Comparison of ENCODE assay signal across 11 cellular contexts in genomic region chr7:130890176-130891020, GRCh38.
A peak's percentile ranks its signal among the peaks of the same experiment; 100 is the strongest.
DNase-seq lines count a peak whose midpoint lies in the region; ATAC-seq and TF ChIP-seq lines count a peak whose summit lies in the region.
"Had no signal": no experiment of that assay in that cellular context is flagged by ENCODE, and none has a peak within 500 bp of the region (broad histone marks: within the 10 kb centered on the region; RNA-seq: fewer than 3 reads in every experiment).

No MANE protein-coding gene starts in this region.

- H3K36me3 ChIP-seq in lower lobe of right lung (peaks cover 62% of the 10 kb centered on the region), tibial artery (peaks cover 0 to 42% (median 17%) of the 10 kb centered on the region in 3 donors)

- POLR2A ChIA-PET in activated CD4-positive, alpha-beta T cell treated with anti-CD3 and anti-CD28 coated beads for 36 hours (lab: Charles Lee), result no interaction called here

- peak overlapping the region in 1 of 2 donors; percentile 21 for H3K4me3 ChIP-seq in cardiac fibroblast (replicated peaks in 1 of 2; ENCODE audit: low read depth in 2 of 2, low read length in 2 of 2)
- no peak overlapping the region for H3K4me3 ChIP-seq in lower lobe of right lung
- peak overlapping the region; percentile 15 to 27 for H3K4me3 ChIP-seq in tibial artery

- peak overlapping the region; percentile 88 for H3K27ac ChIP-seq in lower lobe of right lung
- peak overlapping the region; percentile 84 to 90 for H3K27ac ChIP-seq in tibial artery

- intact Hi-C loops in activated CD4-positive, alpha-beta T cell treated with anti-CD3 and anti-CD28 coated beads for 36 hours (cut with DNase I, micrococcal nuclease), result loop anchor here in 1 of 2 experiments (10.0 kb wide), 1 partner anchor 54 kb away; no protein-coding TSS in a partner anchor
- intact Hi-C loops in lower lobe of right lung (cut with DNase I) (no loop called here), tibial artery (cut with DNase I; ENCODE audit: low total_unique reads) (no loop called here)

- H3K4me3 Mint-ChIP-seq in activated CD4-positive, alpha-beta T cell treated with anti-CD3 and anti-CD28 coated beads for 36 hours, result peak overlapping the region; percentile 15

- peaks cover 71% of the 10 kb centered on the region for H3K4me1 Mint-ChIP-seq in activated CD4-positive, alpha-beta T cell treated with anti-CD3 and anti-CD28 coated beads for 36 hours

- H3K36me3 Mint-ChIP-seq in activated CD4-positive, alpha-beta T cell treated with anti-CD3 and anti-CD28 coated beads for 36 hours (ENCODE audit: low read depth), result peaks cover 81% of the 10 kb centered on the region

- no peaks in the 10 kb centered on the region for H3K9me3 ChIP-seq in lower lobe of right lung
- no peaks in the 10 kb centered on the region for H3K9me3 ChIP-seq in tibial artery

- H3K4me1 ChIP-seq in lower lobe of right lung, result peaks cover 89% of the 10 kb centered on the region
- H3K4me1 ChIP-seq in tibial artery, result peaks cover 0 to 94% (median 68%) of the 10 kb centered on the region in 4 donors

- CTCF ChIA-PET in activated CD4-positive, alpha-beta T cell treated with anti-CD3 and anti-CD28 coated beads for 36 hours (lab: Charles Lee), result interaction anchor here (0.6 to 1.2 kb wide), 3 partner anchors 8 to 92 kb away, joined by 3 to 5 read pairs (median 3); no protein-coding TSS in a partner anchor

- DNase-seq in activated CD4-positive, alpha-beta T cell treated with anti-CD3 and anti-CD28 coated beads for 36 hours, result peak; percentile 4
- no peak for DNase-seq in activated CD4-positive, alpha-beta T cell treated with anti-CD3 and anti-CD28 coated beads for 4 hours
- DNase-seq in cardiac fibroblast (ENCODE audit: low read depth in 2 of 2) (peak; percentile 68 to 81), lower lobe of right lung (no peak), tibial artery (no peak), NCI-H1694 treated with DMSO at 0.1 percent for 48 hours (lab: John Stamatoyannopoulos, UW) (no peak), GM03348 (ENCODE audit: low spot score) (no peak)
- DNase-seq: ACHN, cortex of kidney, H7 had no signal

- no peak for ATAC-seq in activated CD4-positive, alpha-beta T cell treated with anti-CD3 and anti-CD28 coated beads for 36 hours
- ATAC-seq in lower lobe of right lung, result peak; percentile 65 to 77
- ATAC-seq in GM18498 (IDR thresholded peaks at IDR 0.05; ENCODE audit: unreplicated experiment), result no peak

- H3K27me3 ChIP-seq in lower lobe of right lung (ENCODE audit: low read depth) (no peaks in the 10 kb centered on the region), tibial artery (no peaks in the 10 kb centered on the region)

- H3K27me3 Mint-ChIP-seq in activated CD4-positive, alpha-beta T cell treated with anti-CD3 and anti-CD28 coated beads for 36 hours, result no peaks in the 10 kb centered on the region

- peak overlapping the region; percentile 73 for H3K27ac Mint-ChIP-seq in activated CD4-positive, alpha-beta T cell treated with anti-CD3 and anti-CD28 coated beads for 36 hours

- no peak for TF ChIP-seq CTCF in cardiac fibroblast (IDR thresholded peaks at IDR 0.05; ENCODE audit: low read depth, low read length)
- TF ChIP-seq CTCF in lower lobe of right lung (IDR thresholded peaks at IDR 0.05), result no peak
- no peak for TF ChIP-seq CTCF in tibial artery (IDR thresholded peaks at IDR 0.05)

- no peaks in the 10 kb centered on the region for H3K9me3 Mint-ChIP-seq in activated CD4-positive, alpha-beta T cell treated with anti-CD3 and anti-CD28 coated beads for 36 hours (ENCODE audit: low read depth)

Comparison
In these comparisons a context has a peak if more than half of its experiments do, and no peak if none do; other contexts are left out.
1. DNase-seq: peak in activated CD4-positive, alpha-beta T cell treated with anti-CD3 and anti-CD28 coated beads for 36 hours (single experiment) and cardiac fibroblast (2 of 2); none in activated CD4-positive, alpha-beta T cell treated with anti-CD3 and anti-CD28 coated beads for 4 hours (0 of 2), lower lobe of right lung (single experiment), tibial artery (0 of 2), NCI-H1694 treated with DMSO at 0.1 percent for 48 hours (single experiment) and GM03348 (single experiment).
2. ATAC-seq: peak in lower lobe of right lung (2 of 2); none in activated CD4-positive, alpha-beta T cell treated with anti-CD3 and anti-CD28 coated beads for 36 hours (single experiment) and GM18498 (single experiment).